ENCODE assay signal across 2 cellular contexts in the genomic region with DNA sequence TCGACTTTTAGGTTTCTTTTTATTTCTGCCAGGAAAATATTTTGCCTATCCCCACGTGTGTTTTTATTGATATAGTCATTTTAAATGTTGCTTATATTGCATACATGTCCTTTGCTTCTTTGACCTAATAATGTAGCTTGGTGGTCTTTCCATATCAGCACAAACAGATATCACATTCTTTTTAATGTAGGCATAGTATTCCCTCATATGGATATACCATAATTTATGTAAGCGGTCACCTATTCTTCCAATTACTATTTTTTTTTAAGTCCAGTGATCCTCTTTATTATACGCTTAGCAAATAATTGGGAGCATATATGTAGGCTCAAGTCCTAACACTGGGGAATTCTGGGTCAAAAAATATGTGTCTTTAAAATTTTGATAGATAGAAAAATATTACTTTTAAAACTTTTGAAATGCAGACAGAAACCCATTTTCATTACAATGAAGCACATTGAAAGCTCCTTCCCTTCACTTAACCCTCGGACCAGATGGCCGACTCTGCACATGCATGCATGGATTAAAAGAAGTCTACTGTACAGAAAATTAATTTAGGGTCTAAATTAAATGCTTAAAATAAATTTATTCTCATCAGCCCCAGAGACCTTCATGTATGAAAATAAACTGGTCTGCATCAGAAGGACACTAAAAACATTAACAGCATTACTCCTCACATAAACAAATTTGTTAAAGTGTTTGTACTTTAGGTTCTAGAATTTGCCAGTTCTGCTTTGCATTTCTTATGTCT.
A peak's percentile ranks its signal among the peaks of the same experiment; 100 is the strongest.
TF ChIP-seq lines count a peak whose summit lies in the region.

No MANE protein-coding gene starts in this region.

TF ChIP-seq in SK-N-SH treated with all-trans-retinoic acid at 6 μM for 48 hours, 23 proteins besides CTCF, POLR2A, EP300 and RAD21:
- peak; percentile 86 for TF ChIP-seq ZNF8 (CRISPR knock-in tag; IDR thresholded peaks at IDR 0.05)
- peak; percentile 87 for TF ChIP-seq TCF4 (CRISPR knock-in tag; IDR thresholded peaks at IDR 0.05; ENCODE audit: borderline replicate concordance)
- TF ChIP-seq ZNF70 (CRISPR knock-in tag; IDR thresholded peaks at IDR 0.05) = no peak
- no peak for TF ChIP-seq ZFP30 (CRISPR knock-in tag; IDR thresholded peaks at IDR 0.05)

TF ChIP-seq in GM12878, 131 proteins besides CTCF, POLR2A, EP300 and RAD21:
- TF ChIP-seq NFXL1 (IDR thresholded peaks at IDR 0.05; ENCODE audit: borderline replicate concordance) (no peak), CBX5 (IDR thresholded peaks at IDR 0.05; ENCODE audit: low read depth) (no peak), ESRRA (IDR thresholded peaks at IDR 0.05; ENCODE audit: low read length) (no peak), ZSCAN29 (IDR thresholded peaks at IDR 0.05) (no peak), CREB1 (IDR thresholded peaks at IDR 0.05; ENCODE audit: low read depth) (no peak), KAT2A (conservative IDR thresholded peaks at IDR 0.05; ENCODE audit: control insufficient read depth, low read depth, low read length) (no peak), MTA3 (IDR thresholded peaks at IDR 0.05; ENCODE audit: borderline replicate concordance, low read length) (no peak), ZZZ3 (IDR thresholded peaks at IDR 0.05; ENCODE audit: control insufficient read depth, insufficient read length, low read depth) (no peak), BRCA1 (IDR thresholded peaks at IDR 0.05; ENCODE audit: low read depth, low read length) (no peak), GATAD2B (conservative IDR thresholded peaks at IDR 0.05; ENCODE audit: low read depth) (no peak)
- TF ChIP-seq, protein P1, sequence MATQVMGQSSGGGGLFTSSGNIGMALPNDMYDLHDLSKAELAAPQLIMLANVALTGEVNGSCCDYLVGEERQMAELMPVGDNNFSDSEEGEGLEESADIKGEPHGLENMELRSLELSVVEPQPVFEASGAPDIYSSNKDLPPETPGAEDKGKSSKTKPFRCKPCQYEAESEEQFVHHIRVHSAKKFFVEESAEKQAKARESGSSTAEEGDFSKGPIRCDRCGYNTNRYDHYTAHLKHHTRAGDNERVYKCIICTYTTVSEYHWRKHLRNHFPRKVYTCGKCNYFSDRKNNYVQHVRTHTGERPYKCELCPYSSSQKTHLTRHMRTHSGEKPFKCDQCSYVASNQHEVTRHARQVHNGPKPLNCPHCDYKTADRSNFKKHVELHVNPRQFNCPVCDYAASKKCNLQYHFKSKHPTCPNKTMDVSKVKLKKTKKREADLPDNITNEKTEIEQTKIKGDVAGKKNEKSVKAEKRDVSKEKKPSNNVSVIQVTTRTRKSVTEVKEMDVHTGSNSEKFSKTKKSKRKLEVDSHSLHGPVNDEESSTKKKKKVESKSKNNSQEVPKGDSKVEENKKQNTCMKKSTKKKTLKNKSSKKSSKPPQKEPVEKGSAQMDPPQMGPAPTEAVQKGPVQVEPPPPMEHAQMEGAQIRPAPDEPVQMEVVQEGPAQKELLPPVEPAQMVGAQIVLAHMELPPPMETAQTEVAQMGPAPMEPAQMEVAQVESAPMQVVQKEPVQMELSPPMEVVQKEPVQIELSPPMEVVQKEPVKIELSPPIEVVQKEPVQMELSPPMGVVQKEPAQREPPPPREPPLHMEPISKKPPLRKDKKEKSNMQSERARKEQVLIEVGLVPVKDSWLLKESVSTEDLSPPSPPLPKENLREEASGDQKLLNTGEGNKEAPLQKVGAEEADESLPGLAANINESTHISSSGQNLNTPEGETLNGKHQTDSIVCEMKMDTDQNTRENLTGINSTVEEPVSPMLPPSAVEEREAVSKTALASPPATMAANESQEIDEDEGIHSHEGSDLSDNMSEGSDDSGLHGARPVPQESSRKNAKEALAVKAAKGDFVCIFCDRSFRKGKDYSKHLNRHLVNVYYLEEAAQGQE (IDR thresholded peaks at IDR 0.05; ENCODE audit: low read depth, low read length) = no peak
- TF ChIP-seq, protein P2, sequence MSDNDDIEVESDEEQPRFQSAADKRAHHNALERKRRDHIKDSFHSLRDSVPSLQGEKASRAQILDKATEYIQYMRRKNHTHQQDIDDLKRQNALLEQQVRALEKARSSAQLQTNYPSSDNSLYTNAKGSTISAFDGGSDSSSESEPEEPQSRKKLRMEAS (IDR thresholded peaks at IDR 0.05; ENCODE audit: low read depth, low read length) = no peak
- TF ChIP-seq, protein P3, sequence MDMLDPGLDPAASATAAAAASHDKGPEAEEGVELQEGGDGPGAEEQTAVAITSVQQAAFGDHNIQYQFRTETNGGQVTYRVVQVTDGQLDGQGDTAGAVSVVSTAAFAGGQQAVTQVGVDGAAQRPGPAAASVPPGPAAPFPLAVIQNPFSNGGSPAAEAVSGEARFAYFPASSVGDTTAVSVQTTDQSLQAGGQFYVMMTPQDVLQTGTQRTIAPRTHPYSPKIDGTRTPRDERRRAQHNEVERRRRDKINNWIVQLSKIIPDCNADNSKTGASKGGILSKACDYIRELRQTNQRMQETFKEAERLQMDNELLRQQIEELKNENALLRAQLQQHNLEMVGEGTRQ (IDR thresholded peaks at IDR 0.05; ENCODE audit: borderline replicate concordance, low read depth, low read length) = no peak
- TF ChIP-seq, protein P4, sequence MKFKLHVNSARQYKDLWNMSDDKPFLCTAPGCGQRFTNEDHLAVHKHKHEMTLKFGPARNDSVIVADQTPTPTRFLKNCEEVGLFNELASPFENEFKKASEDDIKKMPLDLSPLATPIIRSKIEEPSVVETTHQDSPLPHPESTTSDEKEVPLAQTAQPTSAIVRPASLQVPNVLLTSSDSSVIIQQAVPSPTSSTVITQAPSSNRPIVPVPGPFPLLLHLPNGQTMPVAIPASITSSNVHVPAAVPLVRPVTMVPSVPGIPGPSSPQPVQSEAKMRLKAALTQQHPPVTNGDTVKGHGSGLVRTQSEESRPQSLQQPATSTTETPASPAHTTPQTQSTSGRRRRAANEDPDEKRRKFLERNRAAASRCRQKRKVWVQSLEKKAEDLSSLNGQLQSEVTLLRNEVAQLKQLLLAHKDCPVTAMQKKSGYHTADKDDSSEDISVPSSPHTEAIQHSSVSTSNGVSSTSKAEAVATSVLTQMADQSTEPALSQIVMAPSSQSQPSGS (IDR thresholded peaks at IDR 0.05; ENCODE audit: low read length) = no peak
